In genomic region chr17:45247429-45248131, GRCh38 we compare ENCODE assay signal across 1 cellular context.
A peak's percentile ranks its signal among the peaks of the same experiment; 100 is the strongest.
TF ChIP-seq lines count a peak whose summit lies in the region.

No MANE protein-coding gene starts in this region.

TF ChIP-seq in HepG2, 621 proteins besides CTCF, POLR2A, EP300 and RAD21 (continued from another document and continues in another):
- TF ChIP-seq HMGXB4 (CRISPR knock-in tag; IDR thresholded peaks at IDR 0.05; ENCODE audit: borderline replicate concordance in 1 of 2, low read depth in 1 of 2): peak; percentile 40 to 46
- TF ChIP-seq ZFP37 (CRISPR knock-in tag; IDR thresholded peaks at IDR 0.05; ENCODE audit: borderline replicate concordance): no peak; the same call in 1 of the 2 replicates
- TF ChIP-seq ZNF367 (CRISPR knock-in tag; IDR thresholded peaks at IDR 0.05; ENCODE audit: borderline replicate concordance): no peak; the same call in 1 of the 2 replicates
- TF ChIP-seq ZZZ3 (CRISPR knock-in tag; IDR thresholded peaks at IDR 0.05; ENCODE audit: borderline replicate concordance): no peak
- TF ChIP-seq NONO (IDR thresholded peaks at IDR 0.05): no peak
- no peak; the same call in 1 of the 2 replicates for TF ChIP-seq NONO (CRISPR knock-in tag; conservative IDR thresholded peaks at IDR 0.05)
- no peak for TF ChIP-seq ZNF740 (CRISPR knock-in tag; IDR thresholded peaks at IDR 0.05)
- TF ChIP-seq CHD2 (IDR thresholded peaks at IDR 0.05; ENCODE audit: low read depth, low read length): no peak
- TF ChIP-seq ZNF460 (CRISPR knock-in tag; IDR thresholded peaks at IDR 0.05; ENCODE audit: borderline replicate concordance): no peak
- TF ChIP-seq SALL1 (CRISPR knock-in tag; IDR thresholded peaks at IDR 0.05): no peak; the same call in 1 of the 2 replicates
- TF ChIP-seq ZNF710 (CRISPR knock-in tag; IDR thresholded peaks at IDR 0.05; ENCODE audit: borderline replicate concordance): no peak
- no peak for TF ChIP-seq ZNF646 (CRISPR knock-in tag; IDR thresholded peaks at IDR 0.05)
- TF ChIP-seq ZNF703 (CRISPR knock-in tag; IDR thresholded peaks at IDR 0.05; ENCODE audit: borderline replicate concordance): no peak; the same call in 1 of the 2 replicates
- no peak for TF ChIP-seq ZBTB7A (CRISPR knock-in tag; IDR thresholded peaks at IDR 0.05)
- TF ChIP-seq ZBTB33 (CRISPR knock-in tag; IDR thresholded peaks at IDR 0.05): no peak
- TF ChIP-seq GFI1 (CRISPR knock-in tag; IDR thresholded peaks at IDR 0.05; ENCODE audit: borderline replicate concordance): peak; percentile 79; the same call in 1 of the 2 replicates
- TF ChIP-seq TBX2 (CRISPR knock-in tag; IDR thresholded peaks at IDR 0.05; ENCODE audit: borderline replicate concordance): peak; percentile 78; the same call in 1 of the 2 replicates
- peak; percentile 86 for TF ChIP-seq POLR2G (IDR thresholded peaks at IDR 0.05; ENCODE audit: low read depth, low read length)
- no peak for TF ChIP-seq FOXP4 (CRISPR knock-in tag; IDR thresholded peaks at IDR 0.05)
- TF ChIP-seq ZBTB14 (CRISPR knock-in tag; IDR thresholded peaks at IDR 0.05): no peak
- no peak; the same call in 1 of the 2 replicates for TF ChIP-seq RXRA (CRISPR knock-in tag; IDR thresholded peaks at IDR 0.05)
- TF ChIP-seq PRDM15 (CRISPR knock-in tag; IDR thresholded peaks at IDR 0.05): no peak; the same call in 1 of the 2 replicates
- TF ChIP-seq DR1 (CRISPR knock-in tag; IDR thresholded peaks at IDR 0.05): peak; percentile 58; the same call in 1 of the 2 replicates
- TF ChIP-seq FOXK2 (IDR thresholded peaks at IDR 0.05): no peak
- TF ChIP-seq SMARCC2 (IDR thresholded peaks at IDR 0.05): no peak
- no peak for TF ChIP-seq ELK4 (CRISPR knock-in tag; IDR thresholded peaks at IDR 0.05; ENCODE audit: borderline replicate concordance)
- peak; percentile 16; the same call in 1 of the 2 replicates for TF ChIP-seq ZSCAN25 (CRISPR knock-in tag; IDR thresholded peaks at IDR 0.05)
- no peak for TF ChIP-seq ZMAT5 (CRISPR knock-in tag; IDR thresholded peaks at IDR 0.05; ENCODE audit: borderline replicate concordance, low read depth)
- TF ChIP-seq ZNF83 (CRISPR knock-in tag; IDR thresholded peaks at IDR 0.05; ENCODE audit: borderline replicate concordance): 0 out of 2 replicates have a peak, but pooled peaks have one; percentile 61
